In genomic region chr2:70705160-70705850, GRCh38 we compare ENCODE assay signal across 17 cellular contexts.
"Had no signal": no experiment of that assay in that cellular context is flagged by ENCODE, and none has a peak within 500 bp of the region (broad histone marks: within the 10 kb centered on the region; RNA-seq: fewer than 3 reads in every experiment).

No MANE protein-coding gene starts in this region.

- H3K36me3 ChIP-seq: brain microvascular endothelial cell, gastroesophageal sphincter had no signal

- DNase-seq: activated CD4-positive, alpha-beta T cell treated with anti-CD3 and anti-CD28 coated beads for 1 hour; activated CD4-positive, alpha-beta T cell treated with anti-CD3 and anti-CD28 coated beads, Interleukin-2, amount 50 U/mL, for 1 hour; activated CD8-positive, alpha-beta T cell treated with anti-CD3 and anti-CD28 coated beads, Interleukin-2, amount 10 ng/mL, durations not matched to agents 7 days and 5 days; activated naive CD4-positive, alpha-beta T cell treated with anti-CD3 and anti-CD28 coated beads, Interleukin-2, amount 50 U/mL, for 16 hours; brain microvascular endothelial cell; caudate nucleus; dorsolateral prefrontal cortex; left colon; mesenchymal stem cell; mucosa of descending colon; stimulated activated CD4-positive, alpha-beta T cell treated with anti-CD3 and anti-CD28 coated beads, Interleukin-2, amount 100 ng/mL, for 48 hours; stimulated activated CD8-positive, alpha-beta memory T cell treated with anti-CD3 and anti-CD28 coated beads, Interleukin-4, amount 100 ng/mL, for 48 hours; stimulated activated naive CD4-positive, alpha-beta T cell; T-cell had no signal

- H3K27ac ChIP-seq: brain microvascular endothelial cell, gastroesophageal sphincter, VCaP had no signal

- H3K4me1 ChIP-seq: gastroesophageal sphincter had no signal

- H3K27me3 ChIP-seq: brain microvascular endothelial cell, dorsolateral prefrontal cortex, gastroesophageal sphincter had no signal

- H3K9me3 ChIP-seq: gastroesophageal sphincter, mucosa of descending colon had no signal

- ATAC-seq: activated CD8-positive, alpha-beta T cell treated with anti-CD3 and anti-CD28 coated beads, Interleukin-2, amount 10 ng/mL, durations not matched to agents 7 days and 5 days; gastroesophageal sphincter; left colon; mucosa of descending colon; SK-N-SH treated with all-trans-retinoic acid at 6 μM for 48 hours; T-cell had no signal

- H3K4me3 ChIP-seq: dorsolateral prefrontal cortex, gastroesophageal sphincter, mucosa of descending colon had no signal
